13 cellular contexts compared by ENCODE assay signal in the genomic region with DNA sequence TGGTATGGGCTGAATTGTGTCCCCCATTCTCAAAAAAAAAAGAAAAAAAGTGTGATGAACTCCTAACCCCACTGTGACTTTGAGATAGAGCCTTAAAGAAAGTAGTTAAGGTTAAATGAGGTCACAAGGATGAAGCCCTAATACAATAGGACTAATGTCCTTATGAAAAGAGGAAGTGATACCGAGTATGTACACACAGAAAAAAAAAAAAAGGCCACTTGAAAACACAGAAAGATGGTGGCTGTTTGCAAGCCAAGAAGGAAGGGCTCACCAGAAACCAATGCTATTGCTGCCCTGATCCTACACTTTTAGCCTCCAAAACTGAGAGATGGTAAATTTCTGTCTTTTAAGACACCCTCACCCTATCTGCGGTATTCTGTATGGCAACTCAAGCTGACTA.
DNase-seq lines count a peak whose midpoint lies in the region; ATAC-seq and TF ChIP-seq lines count a peak whose summit lies in the region.
"Had no signal": no experiment of that assay in that cellular context is flagged by ENCODE, and none has a peak within 500 bp of the region (broad histone marks: within the 10 kb centered on the region; RNA-seq: fewer than 3 reads in every experiment).

No MANE protein-coding gene starts in this region.

- TF ChIP-seq CTCF in foreskin fibroblast (IDR thresholded peaks at IDR 0.05; ENCODE audit: low read depth, low read length): no peak

- no peak overlapping the region for H3K4me3 ChIP-seq in foreskin fibroblast (ENCODE audit: low read depth in 1 of 2, low read length in 2 of 2)
- H3K4me3 ChIP-seq: uterus had no signal

- in situ Hi-C loops in KBM-7 (cut with MboI; ENCODE audit: low pct_unique_long_range_greater_than_20kb, low sequenced_read_pairs): no loop called here

- DNase-seq in AML-193 (lab: John Stamatoyannopoulos, UW): peak; percentile 4 to 30
- DNase-seq in KBM-7: peak; percentile 74
- DNase-seq in GOT3 (lab: John Stamatoyannopoulos, UW): no peak
- DNase-seq in stimulated activated CD4-positive, alpha-beta T cell treated with anti-CD3 and anti-CD28 coated beads, Interleukin-2, amount 100 ng/mL, for 24 hours: no peak
- no peak for DNase-seq in foreskin fibroblast
- no peak for DNase-seq in retina
- DNase-seq: ACHN; activated CD4-positive, alpha-beta T cell treated with anti-CD3 and anti-CD28 coated beads, Interleukin-2, amount 10 ng/mL, durations not matched to agents 7 days and 5 days; amniotic stem cell; erythroblast; uterus had no signal

- ATAC-seq in GM19351 (IDR thresholded peaks at IDR 0.05; ENCODE audit: unreplicated experiment) (peak; percentile 99), HG02870 (IDR thresholded peaks at IDR 0.05; ENCODE audit: unreplicated experiment) (peak; percentile 95)

Comparison
In these comparisons a context has a peak if more than half of its experiments do, and no peak if none do; other contexts are left out.
1. DNase-seq: peak in AML-193 (2 of 2) and KBM-7 (single experiment); none in GOT3 (single experiment), stimulated activated CD4-positive, alpha-beta T cell treated with anti-CD3 and anti-CD28 coated beads, Interleukin-2, amount 100 ng/mL, for 24 hours (0 of 2), foreskin fibroblast (0 of 2) and retina (single experiment).